ENCODE assay signal across 27 cellular contexts in the genomic region with DNA sequence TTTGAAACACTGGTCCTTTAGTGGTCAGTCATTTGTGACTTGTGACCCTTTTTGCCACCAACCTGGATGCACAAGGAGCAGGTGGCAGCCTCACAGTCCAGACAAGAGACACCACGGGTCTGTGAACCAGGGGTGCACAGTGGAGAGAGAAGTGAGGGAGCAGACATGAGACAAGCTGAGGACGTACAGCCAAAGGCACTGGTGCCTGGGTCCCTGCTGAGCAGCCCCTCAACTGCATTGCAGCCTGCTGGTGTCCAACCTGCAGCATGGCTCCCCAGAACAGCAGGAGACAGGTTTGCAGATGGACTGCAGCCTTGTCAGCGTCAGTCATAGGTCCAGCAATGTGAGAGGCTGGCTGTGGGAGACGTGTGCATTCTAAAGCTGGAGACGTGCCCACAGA.
"Had no signal": no experiment of that assay in that cellular context is flagged by ENCODE, and none has a peak within 500 bp of the region (broad histone marks: within the 10 kb centered on the region; RNA-seq: fewer than 3 reads in every experiment).

No MANE protein-coding gene starts in this region.

- H3K9me3 ChIP-seq: colonic mucosa, gastrocnemius medialis, neutrophil, stomach, thyroid gland had no signal

- H3K4me3 ChIP-seq: colonic mucosa, gastrocnemius medialis, lung, smooth muscle cell, stomach, thyroid gland had no signal

- H3K4me1 Mint-ChIP-seq: central memory CD8-positive, alpha-beta T cell; memory B cell had no signal

- DNase-seq: colonic mucosa; effector memory CD4-positive, alpha-beta T cell; foreskin fibroblast; gastrocnemius medialis; head of caudate nucleus; kidney; midbrain; naive thymus-derived CD8-positive, alpha-beta T cell; nephron progenitor cell; stimulated activated CD4-positive, alpha-beta T cell treated with anti-CD3 and anti-CD28 coated beads, Interleukin-12 subunit alpha, Interleukin-12 subunit beta, amount 100 ng/mL, for 4 hours; stimulated activated CD4-positive, alpha-beta T cell treated with anti-CD3 and anti-CD28 coated beads, Interleukin-1b, Interleukin-23, amount 100 ng/mL, for 48 hours; stimulated activated CD4-positive, alpha-beta T cell treated with anti-CD3 and anti-CD28 coated beads, Interleukin-4, amount 100 ng/mL, for 1 hour; stimulated activated CD8-positive, alpha-beta memory T cell treated with anti-CD3 and anti-CD28 coated beads, Interleukin-4, amount 100 ng/mL, for 48 hours; stimulated activated naive CD4-positive, alpha-beta T cell treated with Interleukin-2 at 50 U/mL for 16 hours; stomach; trophoblast cell had no signal

- H3K27ac ChIP-seq: colonic mucosa, gastrocnemius medialis, neutrophil, parathyroid adenoma, stomach, thyroid gland had no signal

- ATAC-seq: gastrocnemius medialis; left lobe of liver; naive thymus-derived CD8-positive, alpha-beta T cell; sciatic nerve had no signal

- H3K36me3 Mint-ChIP-seq: memory B cell; naive thymus-derived CD8-positive, alpha-beta T cell had no signal

- FAIRE-seq: kidney had no signal

- H3K9me3 Mint-ChIP-seq: central memory CD8-positive, alpha-beta T cell; dendritic cell treated with granulocyte-macrophage colony-stimulating factor and Interleukin-4, amounts not matched to agents 40 ng/mL and 50 ng/mL, for 4 days; memory B cell; naive thymus-derived CD8-positive, alpha-beta T cell had no signal

- H3K4me3 Mint-ChIP-seq: central memory CD8-positive, alpha-beta T cell; dendritic cell treated with granulocyte-macrophage colony-stimulating factor and Interleukin-4, amounts not matched to agents 40 ng/mL and 50 ng/mL, for 4 days; memory B cell; naive thymus-derived CD8-positive, alpha-beta T cell; nephron progenitor cell had no signal

- H3K4me1 ChIP-seq: colonic mucosa, gastrocnemius medialis, stomach had no signal

- H3K36me3 ChIP-seq: colonic mucosa, gastrocnemius medialis, neutrophil, stomach, thyroid gland had no signal

- H3K9ac ChIP-seq: parathyroid adenoma had no signal

- H3K27me3 ChIP-seq: colonic mucosa, gastrocnemius medialis, neutrophil, stomach, thyroid gland had no signal

- H3K4me2 ChIP-seq: smooth muscle cell had no signal

- H3K27ac Mint-ChIP-seq: dendritic cell treated with granulocyte-macrophage colony-stimulating factor and Interleukin-4, amounts not matched to agents 40 ng/mL and 50 ng/mL, for 4 days; memory B cell; naive thymus-derived CD8-positive, alpha-beta T cell; nephron progenitor cell; progenitor cell of endocrine pancreas had no signal

- H3K79me2 ChIP-seq: parathyroid adenoma had no signal

- H2AFZ ChIP-seq: parathyroid adenoma had no signal
